Comparison of ENCODE assay signal across 1 cellular context in the genomic region with DNA sequence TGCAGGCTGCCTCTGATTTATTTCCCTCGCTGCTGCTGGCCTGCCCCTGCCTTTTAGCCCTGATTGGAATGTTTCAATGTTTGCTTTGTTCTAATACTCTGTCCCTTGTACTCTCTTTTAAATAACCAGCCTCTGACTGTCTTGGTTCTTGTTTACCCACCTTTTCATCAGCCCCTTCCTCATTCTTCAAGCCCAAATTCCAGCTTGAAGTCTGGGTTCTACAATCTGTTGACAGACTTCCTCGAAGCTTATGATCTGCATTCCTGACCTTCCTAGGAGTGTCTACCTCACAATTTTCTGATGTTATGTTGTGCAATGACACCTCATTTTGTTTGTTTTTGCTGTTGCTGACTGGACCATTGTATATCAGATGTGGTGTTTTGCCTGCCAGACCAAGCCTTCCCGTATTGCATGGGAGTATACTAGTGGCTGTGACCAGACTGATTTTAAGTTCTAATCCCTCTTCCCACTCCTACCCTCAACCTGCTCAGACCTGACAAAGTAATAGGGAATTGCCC.
A peak's percentile ranks its signal among the peaks of the same experiment; 100 is the strongest.
TF ChIP-seq lines count a peak whose summit lies in the region.

No MANE protein-coding gene starts in this region.

TF ChIP-seq in HepG2, 621 proteins besides CTCF, POLR2A, EP300 and RAD21 (continued from another document and continues in another):
- TF ChIP-seq, protein P1, sequence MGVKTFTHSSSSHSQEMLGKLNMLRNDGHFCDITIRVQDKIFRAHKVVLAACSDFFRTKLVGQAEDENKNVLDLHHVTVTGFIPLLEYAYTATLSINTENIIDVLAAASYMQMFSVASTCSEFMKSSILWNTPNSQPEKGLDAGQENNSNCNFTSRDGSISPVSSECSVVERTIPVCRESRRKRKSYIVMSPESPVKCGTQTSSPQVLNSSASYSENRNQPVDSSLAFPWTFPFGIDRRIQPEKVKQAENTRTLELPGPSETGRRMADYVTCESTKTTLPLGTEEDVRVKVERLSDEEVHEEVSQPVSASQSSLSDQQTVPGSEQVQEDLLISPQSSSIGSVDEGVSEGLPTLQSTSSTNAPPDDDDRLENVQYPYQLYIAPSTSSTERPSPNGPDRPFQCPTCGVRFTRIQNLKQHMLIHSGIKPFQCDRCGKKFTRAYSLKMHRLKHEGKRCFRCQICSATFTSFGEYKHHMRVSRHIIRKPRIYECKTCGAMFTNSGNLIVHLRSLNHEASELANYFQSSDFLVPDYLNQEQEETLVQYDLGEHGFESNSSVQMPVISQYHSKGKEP (CRISPR knock-in tag; IDR thresholded peaks at IDR 0.05): no peak
- peak; percentile 85 for TF ChIP-seq PPARG (CRISPR knock-in tag; conservative IDR thresholded peaks at IDR 0.05)
- TF ChIP-seq, protein P2, sequence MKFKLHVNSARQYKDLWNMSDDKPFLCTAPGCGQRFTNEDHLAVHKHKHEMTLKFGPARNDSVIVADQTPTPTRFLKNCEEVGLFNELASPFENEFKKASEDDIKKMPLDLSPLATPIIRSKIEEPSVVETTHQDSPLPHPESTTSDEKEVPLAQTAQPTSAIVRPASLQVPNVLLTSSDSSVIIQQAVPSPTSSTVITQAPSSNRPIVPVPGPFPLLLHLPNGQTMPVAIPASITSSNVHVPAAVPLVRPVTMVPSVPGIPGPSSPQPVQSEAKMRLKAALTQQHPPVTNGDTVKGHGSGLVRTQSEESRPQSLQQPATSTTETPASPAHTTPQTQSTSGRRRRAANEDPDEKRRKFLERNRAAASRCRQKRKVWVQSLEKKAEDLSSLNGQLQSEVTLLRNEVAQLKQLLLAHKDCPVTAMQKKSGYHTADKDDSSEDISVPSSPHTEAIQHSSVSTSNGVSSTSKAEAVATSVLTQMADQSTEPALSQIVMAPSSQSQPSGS (CRISPR knock-in tag; IDR thresholded peaks at IDR 0.05): peak; percentile 92
- TF ChIP-seq KLF16 (CRISPR knock-in tag; IDR thresholded peaks at IDR 0.05): peak in 1 of 2 experiments; percentile 89; a peak in 2 of 4 replicates
- TF ChIP-seq JARID2 (CRISPR knock-in tag; IDR thresholded peaks at IDR 0.05; ENCODE audit: insufficient replicate concordance): no peak
- TF ChIP-seq, protein P3, sequence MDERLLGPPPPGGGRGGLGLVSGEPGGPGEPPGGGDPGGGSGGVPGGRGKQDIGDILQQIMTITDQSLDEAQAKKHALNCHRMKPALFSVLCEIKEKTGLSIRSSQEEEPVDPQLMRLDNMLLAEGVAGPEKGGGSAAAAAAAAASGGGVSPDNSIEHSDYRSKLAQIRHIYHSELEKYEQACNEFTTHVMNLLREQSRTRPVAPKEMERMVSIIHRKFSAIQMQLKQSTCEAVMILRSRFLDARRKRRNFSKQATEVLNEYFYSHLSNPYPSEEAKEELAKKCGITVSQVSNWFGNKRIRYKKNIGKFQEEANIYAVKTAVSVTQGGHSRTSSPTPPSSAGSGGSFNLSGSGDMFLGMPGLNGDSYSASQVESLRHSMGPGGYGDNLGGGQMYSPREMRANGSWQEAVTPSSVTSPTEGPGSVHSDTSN (CRISPR knock-in tag; IDR thresholded peaks at IDR 0.05): 0 out of 2 replicates have a peak, but pooled peaks have one; percentile 35
- TF ChIP-seq SP140L (CRISPR knock-in tag; IDR thresholded peaks at IDR 0.05; ENCODE audit: borderline replicate concordance): peak; percentile 97; the same call in 1 of the 2 replicates
- TF ChIP-seq GTF2F1 (IDR thresholded peaks at IDR 0.05; ENCODE audit: low read length): peak; percentile 14; the same call in 1 of the 2 replicates
- TF ChIP-seq SP5 (CRISPR knock-in tag; IDR thresholded peaks at IDR 0.05; ENCODE audit: borderline replicate concordance, low read depth): peak; percentile 71; the same call in 1 of the 2 replicates
- no peak for TF ChIP-seq KDM2A (CRISPR knock-in tag; IDR thresholded peaks at IDR 0.05; ENCODE audit: borderline replicate concordance, low read depth)
- TF ChIP-seq, protein P4, sequence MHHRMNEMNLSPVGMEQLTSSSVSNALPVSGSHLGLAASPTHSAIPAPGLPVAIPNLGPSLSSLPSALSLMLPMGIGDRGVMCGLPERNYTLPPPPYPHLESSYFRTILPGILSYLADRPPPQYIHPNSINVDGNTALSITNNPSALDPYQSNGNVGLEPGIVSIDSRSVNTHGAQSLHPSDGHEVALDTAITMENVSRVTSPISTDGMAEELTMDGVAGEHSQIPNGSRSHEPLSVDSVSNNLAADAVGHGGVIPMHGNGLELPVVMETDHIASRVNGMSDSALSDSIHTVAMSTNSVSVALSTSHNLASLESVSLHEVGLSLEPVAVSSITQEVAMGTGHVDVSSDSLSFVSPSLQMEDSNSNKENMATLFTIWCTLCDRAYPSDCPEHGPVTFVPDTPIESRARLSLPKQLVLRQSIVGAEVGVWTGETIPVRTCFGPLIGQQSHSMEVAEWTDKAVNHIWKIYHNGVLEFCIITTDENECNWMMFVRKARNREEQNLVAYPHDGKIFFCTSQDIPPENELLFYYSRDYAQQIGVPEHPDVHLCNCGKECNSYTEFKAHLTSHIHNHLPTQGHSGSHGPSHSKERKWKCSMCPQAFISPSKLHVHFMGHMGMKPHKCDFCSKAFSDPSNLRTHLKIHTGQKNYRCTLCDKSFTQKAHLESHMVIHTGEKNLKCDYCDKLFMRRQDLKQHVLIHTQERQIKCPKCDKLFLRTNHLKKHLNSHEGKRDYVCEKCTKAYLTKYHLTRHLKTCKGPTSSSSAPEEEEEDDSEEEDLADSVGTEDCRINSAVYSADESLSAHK (CRISPR knock-in tag; IDR thresholded peaks at IDR 0.05; ENCODE audit: borderline replicate concordance): no peak
- no peak for TF ChIP-seq REL (CRISPR knock-in tag; conservative IDR thresholded peaks at IDR 0.05)
- TF ChIP-seq, protein P5, sequence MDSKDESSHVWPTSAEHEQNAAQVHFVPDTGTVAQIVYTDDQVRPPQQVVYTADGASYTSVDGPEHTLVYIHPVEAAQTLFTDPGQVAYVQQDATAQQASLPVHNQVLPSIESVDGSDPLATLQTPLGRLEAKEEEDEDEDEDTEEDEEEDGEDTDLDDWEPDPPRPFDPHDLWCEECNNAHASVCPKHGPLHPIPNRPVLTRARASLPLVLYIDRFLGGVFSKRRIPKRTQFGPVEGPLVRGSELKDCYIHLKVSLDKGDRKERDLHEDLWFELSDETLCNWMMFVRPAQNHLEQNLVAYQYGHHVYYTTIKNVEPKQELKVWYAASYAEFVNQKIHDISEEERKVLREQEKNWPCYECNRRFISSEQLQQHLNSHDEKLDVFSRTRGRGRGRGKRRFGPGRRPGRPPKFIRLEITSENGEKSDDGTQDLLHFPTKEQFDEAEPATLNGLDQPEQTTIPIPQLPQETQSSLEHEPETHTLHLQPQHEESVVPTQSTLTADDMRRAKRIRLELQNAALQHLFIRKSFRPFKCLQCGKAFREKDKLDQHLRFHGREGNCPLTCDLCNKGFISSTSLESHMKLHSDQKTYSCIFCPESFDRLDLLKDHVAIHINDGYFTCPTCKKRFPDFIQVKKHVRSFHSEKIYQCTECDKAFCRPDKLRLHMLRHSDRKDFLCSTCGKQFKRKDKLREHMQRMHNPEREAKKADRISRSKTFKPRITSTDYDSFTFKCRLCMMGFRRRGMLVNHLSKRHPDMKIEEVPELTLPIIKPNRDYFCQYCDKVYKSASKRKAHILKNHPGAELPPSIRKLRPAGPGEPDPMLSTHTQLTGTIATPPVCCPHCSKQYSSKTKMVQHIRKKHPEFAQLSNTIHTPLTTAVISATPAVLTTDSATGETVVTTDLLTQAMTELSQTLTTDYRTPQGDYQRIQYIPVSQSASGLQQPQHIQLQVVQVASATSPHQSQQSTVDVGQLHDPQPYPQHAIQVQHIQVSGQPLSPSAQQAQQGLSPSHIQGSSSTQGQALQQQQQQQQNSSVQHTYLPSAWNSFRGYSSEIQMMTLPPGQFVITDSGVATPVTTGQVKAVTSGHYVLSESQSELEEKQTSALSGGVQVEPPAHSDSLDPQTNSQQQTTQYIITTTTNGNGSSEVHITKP (CRISPR knock-in tag; IDR thresholded peaks at IDR 0.05; ENCODE audit: low read depth): peak; percentile 76
- no peak for TF ChIP-seq ZNF234 (CRISPR knock-in tag; conservative IDR thresholded peaks at IDR 0.05)
- TF ChIP-seq RXRB (CRISPR knock-in tag; IDR thresholded peaks at IDR 0.05; ENCODE audit: borderline replicate concordance): peak; percentile 97
- no peak for TF ChIP-seq ZNF343 (CRISPR knock-in tag; IDR thresholded peaks at IDR 0.05)
- TF ChIP-seq FOSL2 (CRISPR knock-in tag; IDR thresholded peaks at IDR 0.05): peak; percentile 90
- TF ChIP-seq HNRNPH1 (optimal IDR thresholded peaks at IDR 0.05; ENCODE audit: low read depth, low read length): no peak
- TF ChIP-seq ZNF747 (CRISPR knock-in tag; IDR thresholded peaks at IDR 0.05; ENCODE audit: borderline replicate concordance): peak; percentile 65; the same call in 1 of the 2 replicates
- TF ChIP-seq TSC22D2 (CRISPR knock-in tag; IDR thresholded peaks at IDR 0.05; ENCODE audit: borderline replicate concordance): peak; percentile 58; the same call in 1 of the 2 replicates
- TF ChIP-seq ATF4 (CRISPR knock-in tag; IDR thresholded peaks at IDR 0.05): peak in 1 of 2 experiments; percentile 98; a peak in 2 of 4 replicates
- TF ChIP-seq, protein P6, sequence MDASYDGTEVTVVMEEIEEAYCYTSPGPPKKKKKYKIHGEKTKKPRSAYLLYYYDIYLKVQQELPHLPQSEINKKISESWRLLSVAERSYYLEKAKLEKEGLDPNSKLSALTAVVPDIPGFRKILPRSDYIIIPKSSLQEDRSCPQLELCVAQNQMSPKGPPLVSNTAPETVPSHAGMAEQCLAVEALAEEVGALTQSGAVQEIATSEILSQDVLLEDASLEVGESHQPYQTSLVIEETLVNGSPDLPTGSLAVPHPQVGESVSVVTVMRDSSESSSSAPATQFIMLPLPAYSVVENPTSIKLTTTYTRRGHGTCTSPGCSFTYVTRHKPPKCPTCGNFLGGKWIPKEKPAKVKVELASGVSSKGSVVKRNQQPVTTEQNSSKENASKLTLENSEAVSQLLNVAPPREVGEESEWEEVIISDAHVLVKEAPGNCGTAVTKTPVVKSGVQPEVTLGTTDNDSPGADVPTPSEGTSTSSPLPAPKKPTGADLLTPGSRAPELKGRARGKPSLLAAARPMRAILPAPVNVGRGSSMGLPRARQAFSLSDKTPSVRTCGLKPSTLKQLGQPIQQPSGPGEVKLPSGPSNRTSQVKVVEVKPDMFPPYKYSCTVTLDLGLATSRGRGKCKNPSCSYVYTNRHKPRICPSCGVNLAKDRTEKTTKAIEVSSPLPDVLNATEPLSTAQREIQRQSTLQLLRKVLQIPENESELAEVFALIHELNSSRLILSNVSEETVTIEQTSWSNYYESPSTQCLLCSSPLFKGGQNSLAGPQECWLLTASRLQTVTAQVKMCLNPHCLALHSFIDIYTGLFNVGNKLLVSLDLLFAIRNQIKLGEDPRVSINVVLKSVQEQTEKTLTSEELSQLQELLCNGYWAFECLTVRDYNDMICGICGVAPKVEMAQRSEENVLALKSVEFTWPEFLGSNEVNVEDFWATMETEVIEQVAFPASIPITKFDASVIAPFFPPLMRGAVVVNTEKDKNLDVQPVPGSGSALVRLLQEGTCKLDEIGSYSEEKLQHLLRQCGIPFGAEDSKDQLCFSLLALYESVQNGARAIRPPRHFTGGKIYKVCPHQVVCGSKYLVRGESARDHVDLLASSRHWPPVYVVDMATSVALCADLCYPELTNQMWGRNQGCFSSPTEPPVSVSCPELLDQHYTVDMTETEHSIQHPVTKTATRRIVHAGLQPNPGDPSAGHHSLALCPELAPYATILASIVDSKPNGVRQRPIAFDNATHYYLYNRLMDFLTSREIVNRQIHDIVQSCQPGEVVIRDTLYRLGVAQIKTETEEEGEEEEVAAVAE (CRISPR knock-in tag; IDR thresholded peaks at IDR 0.05; ENCODE audit: borderline replicate concordance): peak; percentile 77; the same call in 1 of the 2 replicates
- TF ChIP-seq KAT7 (CRISPR knock-in tag; IDR thresholded peaks at IDR 0.05; ENCODE audit: borderline replicate concordance): 0 out of 2 replicates have a peak, but pooled peaks have one; percentile 29
- no peak for TF ChIP-seq LBX2 (CRISPR knock-in tag; IDR thresholded peaks at IDR 0.05; ENCODE audit: borderline replicate concordance)
- peak; percentile 21; the same call in 1 of the 2 replicates for TF ChIP-seq ARNTL (CRISPR knock-in tag; IDR thresholded peaks at IDR 0.05)
- no peak for TF ChIP-seq FUBP1 (CRISPR knock-in tag; IDR thresholded peaks at IDR 0.05; ENCODE audit: borderline replicate concordance)
- TF ChIP-seq MAF1 (CRISPR knock-in tag; IDR thresholded peaks at IDR 0.05; ENCODE audit: borderline replicate concordance): no peak
- TF ChIP-seq GATA4 (IDR thresholded peaks at IDR 0.05; ENCODE audit: borderline replicate concordance, low read depth): peak; percentile 27; the same call in 1 of the 2 replicates
- peak; percentile 72 for TF ChIP-seq KMT2B (CRISPR knock-in tag; IDR thresholded peaks at IDR 0.05)
